1 cellular context compared by ENCODE assay signal in the genomic region with DNA sequence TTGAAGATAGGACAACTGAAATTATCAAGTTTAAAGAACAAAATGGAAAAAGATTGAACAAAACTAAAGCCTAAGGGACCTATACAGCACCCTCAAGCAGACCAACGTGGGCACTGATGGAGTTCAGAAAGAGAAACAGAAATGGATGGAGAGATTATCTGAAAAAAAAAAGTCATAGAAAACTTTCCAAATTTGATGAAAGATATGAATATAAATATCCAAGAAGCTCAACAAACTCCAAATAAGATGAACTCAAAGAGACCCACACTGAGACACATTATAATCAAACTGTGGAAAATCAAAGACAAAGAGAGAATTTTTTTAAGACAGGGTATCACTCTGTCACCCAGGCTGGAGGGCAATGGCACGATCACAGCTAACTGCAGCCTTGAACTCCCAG.
"Had no signal": no experiment of that assay in that cellular context is flagged by ENCODE, and none has a peak within 500 bp of the region (broad histone marks: within the 10 kb centered on the region; RNA-seq: fewer than 3 reads in every experiment).

No MANE protein-coding gene starts in this region.

- ATAC-seq: GM12878 had no signal

- H3K4me3 ChIP-seq: GM12878 had no signal
